8 cellular contexts compared by ENCODE assay signal in the genomic region with DNA sequence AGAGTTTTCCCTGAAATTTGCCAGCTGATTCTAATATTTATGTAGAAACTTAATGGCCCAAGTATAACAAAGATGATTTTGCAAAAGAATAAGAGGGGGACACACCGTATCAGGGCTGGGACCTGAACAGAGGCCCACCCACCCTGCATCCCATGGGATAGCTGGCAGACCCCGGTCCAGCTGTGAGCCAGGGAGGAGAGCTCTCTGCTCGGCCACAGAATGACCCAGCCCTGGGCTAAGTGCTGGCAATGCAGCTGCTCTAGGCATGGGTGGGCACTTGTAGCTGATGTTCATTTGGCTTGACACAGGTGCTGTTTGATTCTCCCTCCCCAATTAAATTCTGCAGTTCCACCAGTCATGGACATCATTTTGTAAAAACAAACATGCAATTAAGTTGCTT.
"Had no signal": no experiment of that assay in that cellular context is flagged by ENCODE, and none has a peak within 500 bp of the region (broad histone marks: within the 10 kb centered on the region; RNA-seq: fewer than 3 reads in every experiment).

No MANE protein-coding gene starts in this region.

- H3K4me3 ChIP-seq: GM23338, K562 had no signal

- FAIRE-seq: H1, H54, HTR-8/SVneo, K562 had no signal

- DNase-seq: H9, HCEC 1CT, IMR-90 had no signal

- ATAC-seq: GM23338, K562 had no signal
